ENCODE assay signal across 20 cellular contexts in genomic region chr3:13462822-13463221, GRCh38. TPM values are rescaled to one million over a fixed set of nuclear protein-coding genes. Genes with fewer than 3 reads are reported as not detected.
A peak's percentile ranks its signal among the peaks of the same experiment; 100 is the strongest.
DNase-seq lines count a peak whose midpoint lies in the region; TF ChIP-seq lines count a peak whose summit lies in the region.
"Had no signal": no experiment of that assay in that cellular context is flagged by ENCODE, and none has a peak within 500 bp of the region (broad histone marks: within the 10 kb centered on the region; RNA-seq: fewer than 3 reads in every experiment).

No MANE protein-coding gene starts in this region.

- no peaks in the 10 kb centered on the region for H4K20me1 ChIP-seq in MM.1S (ENCODE audit: insufficient read depth, low read length)

- H3F3A ChIP-seq in MM.1S (ENCODE audit: insufficient read depth, low read length), result no peaks in the 10 kb centered on the region

- no peak for TF ChIP-seq CTCF in MM.1S (IDR thresholded peaks at IDR 0.05; ENCODE audit: low read length)
- TF ChIP-seq CTCF in brain (conservative IDR thresholded peaks at IDR 0.05), result no peak
- no peak for TF ChIP-seq CTCF in left ventricle myocardium inferior (IDR thresholded peaks at IDR 0.05; ENCODE audit: borderline replicate concordance)
- no peak for TF ChIP-seq CTCF in chondrocyte (IDR thresholded peaks at IDR 0.05)

- no peaks in the 10 kb centered on the region for H3K36me3 ChIP-seq in MM.1S (replicated peaks; ENCODE audit: insufficient read depth, low read length)
- no peaks in the 10 kb centered on the region for H3K36me3 ChIP-seq in left ventricle myocardium inferior
- H3K36me3 ChIP-seq in skeletal muscle tissue (ENCODE audit: control insufficient read depth in 3 of 3, insufficient read depth in 3 of 3, low read length in 3 of 3), result no peaks in the 10 kb centered on the region
- H3K36me3 ChIP-seq: SJSA1 had no signal

- no peaks in the 10 kb centered on the region for H3K9me3 Mint-ChIP-seq in brain
- H3K9me3 Mint-ChIP-seq in chondrocyte (ENCODE audit: low read depth), result no peaks in the 10 kb centered on the region

- intact Hi-C loops in left ventricle myocardium inferior (cut with micrococcal nuclease), result no loop called here

- H3K36me3 Mint-ChIP-seq in brain (no peaks in the 10 kb centered on the region), chondrocyte (ENCODE audit: low read depth) (peaks cover 2% of the 10 kb centered on the region)
- H3K36me3 Mint-ChIP-seq: CD8-positive, alpha-beta memory T cell had no signal

- H3K27me3 ChIP-seq in MM.1S (replicated peaks; ENCODE audit: insufficient read depth, low read length) (no peaks in the 10 kb centered on the region), left ventricle myocardium inferior (ENCODE audit: low read depth) (peaks cover 19% of the 10 kb centered on the region), skeletal muscle tissue (ENCODE audit: control insufficient read depth in 3 of 3, insufficient read depth in 3 of 3, low read length in 3 of 3) (no peaks in the 10 kb centered on the region)

- no peaks in the 10 kb centered on the region for H3K9me2 ChIP-seq in MM.1S (replicated peaks; ENCODE audit: insufficient read depth, low read length)

- H3K9me3 ChIP-seq in MM.1S (replicated peaks; ENCODE audit: insufficient read depth, low read length) (no peaks in the 10 kb centered on the region), left ventricle myocardium inferior (replicated peaks) (no peaks in the 10 kb centered on the region), skeletal muscle tissue (ENCODE audit: control insufficient read depth in 3 of 3, low read length in 3 of 3) (no peaks in the 10 kb centered on the region)
- H3K9me3 ChIP-seq: A549, SJSA1 had no signal

- H3K4me2 ChIP-seq in MM.1S (ENCODE audit: low read depth, low read length), result peak overlapping the region; percentile 18; the same call in 1 of the 2 replicates
- H3K4me2 ChIP-seq: A549, PC-9 had no signal

- H3K27ac Mint-ChIP-seq in brain (peak overlapping the region in 3 of 5 experiments; percentile 33 to 93 (median 46)), chondrocyte (ENCODE audit: unreplicated experiment) (no peak overlapping the region)
- H3K27ac Mint-ChIP-seq: CD8-positive, alpha-beta memory T cell had no signal

- H3K4me1 ChIP-seq in MM.1S (ENCODE audit: low read length), result peaks cover 15% of the 10 kb centered on the region
- peaks cover 5% of the 10 kb centered on the region for H3K4me1 ChIP-seq in left ventricle myocardium inferior
- H3K4me1 ChIP-seq in skeletal muscle tissue (ENCODE audit: control insufficient read depth in 3 of 3, insufficient read depth in 3 of 3, low read length in 3 of 3), result peaks cover 21 to 44% (median 43%) of the 10 kb centered on the region in 3 donors
- H3K4me1 ChIP-seq: A549, SJSA1 had no signal

- no peak overlapping the region for H3K9ac ChIP-seq in MM.1S (ENCODE audit: low read length)
- peak overlapping the region in 2 of 3 donors; percentile 21 to 40 for H3K9ac ChIP-seq in skeletal muscle tissue (ENCODE audit: low read depth in 1 of 3, low read length in 3 of 3)

- H3K79me2 ChIP-seq in MM.1S (ENCODE audit: low read length), result no peaks in the 10 kb centered on the region

- H3K4me3 Mint-ChIP-seq in brain (no peak overlapping the region), chondrocyte (ENCODE audit: unreplicated experiment) (no peak overlapping the region)
- H3K4me3 Mint-ChIP-seq: CD8-positive, alpha-beta memory T cell had no signal

- H3K4me3 ChIP-seq in MM.1S (ENCODE audit: low read length) (no peak overlapping the region), left ventricle myocardium inferior (no peak overlapping the region), skeletal muscle tissue (ENCODE audit: low read length in 3 of 3) (peak overlapping the region in 2 of 3 donors; percentile 32)
- H3K4me3 ChIP-seq: A549, PC-9, SJSA1 had no signal

- no peak for DNase-seq in MM.1S
- DNase-seq in left ventricle myocardium inferior, result no peak
- DNase-seq in chondrocyte (ENCODE audit: low spot score), result no peak
- no peak for DNase-seq in activated naive CD4-positive, alpha-beta T cell treated with anti-CD3 and anti-CD28 coated beads, Interleukin-2, amount 50 U/mL, for 16 hours
- no peak for DNase-seq in NCI-H748 treated with DMSO at 0.1 percent for 48 hours (lab: John Stamatoyannopoulos, UW)
- DNase-seq: CD8-positive, alpha-beta memory T cell; DMS53; EL; KBM-7; NCI-H1105 treated with DMSO at 0.1 percent for 48 hours; NCI-H187; NCI-H2107; NCI-H226; NCI-H524; PC-9 had no signal

- peaks cover 53% of the 10 kb centered on the region for H3K4me1 Mint-ChIP-seq in brain
- peaks cover 5% of the 10 kb centered on the region for H3K4me1 Mint-ChIP-seq in chondrocyte (ENCODE audit: low read depth)
- H3K4me1 Mint-ChIP-seq: CD8-positive, alpha-beta memory T cell had no signal

- H3K27me3 Mint-ChIP-seq in brain (no peaks in the 10 kb centered on the region), chondrocyte (ENCODE audit: low read depth) (peaks cover 31% of the 10 kb centered on the region)

- H2AFZ ChIP-seq in MM.1S (ENCODE audit: low read length), result no peak overlapping the region
- H2AFZ ChIP-seq: PC-9 had no signal

- no peak overlapping the region for H3K27ac ChIP-seq in MM.1S (ENCODE audit: low read length)
- peak overlapping the region; percentile 68 for H3K27ac ChIP-seq in left ventricle myocardium inferior (replicated peaks)
- H3K27ac ChIP-seq in skeletal muscle tissue (ENCODE audit: low read depth, low read length), result peak overlapping the region; percentile 80
- H3K27ac ChIP-seq: A549, PC-9, RWPE1, SJSA1 had no signal

RNA-seq across cellular contexts. Expression of gene HDAC11, which starts 17.3 kb away (rescaled TPM):
- 54.1 TPM for polyA plus RNA-seq in brain (ENCODE audit: insufficient read depth, low read depth, low replicate concordance)
- total RNA-seq in left ventricle myocardium inferior (34.3 TPM), skeletal muscle tissue (8.9 TPM), chondrocyte (10.7 to 16.5 TPM (median 15.2 TPM) in 3 replicates)

RNA-seq across cellular contexts. Expression of gene NUP210, which starts 42.7 kb away (rescaled TPM):
- 24.7 TPM for polyA plus RNA-seq in brain (ENCODE audit: insufficient read depth, low read depth, low replicate concordance)
- total RNA-seq in left ventricle myocardium inferior (2.8 TPM), skeletal muscle tissue (3.7 TPM), chondrocyte (0.72 to 1.3 TPM (median 0.82 TPM) in 3 replicates)

Comparison
In these comparisons a context has a peak if more than half of its experiments do, and no peak if none do; other contexts are left out.
1. H3K4me3 ChIP-seq: peak in skeletal muscle tissue (2 of 3); none in MM.1S (single experiment) and left ventricle myocardium inferior (single experiment).